In the genomic region with DNA sequence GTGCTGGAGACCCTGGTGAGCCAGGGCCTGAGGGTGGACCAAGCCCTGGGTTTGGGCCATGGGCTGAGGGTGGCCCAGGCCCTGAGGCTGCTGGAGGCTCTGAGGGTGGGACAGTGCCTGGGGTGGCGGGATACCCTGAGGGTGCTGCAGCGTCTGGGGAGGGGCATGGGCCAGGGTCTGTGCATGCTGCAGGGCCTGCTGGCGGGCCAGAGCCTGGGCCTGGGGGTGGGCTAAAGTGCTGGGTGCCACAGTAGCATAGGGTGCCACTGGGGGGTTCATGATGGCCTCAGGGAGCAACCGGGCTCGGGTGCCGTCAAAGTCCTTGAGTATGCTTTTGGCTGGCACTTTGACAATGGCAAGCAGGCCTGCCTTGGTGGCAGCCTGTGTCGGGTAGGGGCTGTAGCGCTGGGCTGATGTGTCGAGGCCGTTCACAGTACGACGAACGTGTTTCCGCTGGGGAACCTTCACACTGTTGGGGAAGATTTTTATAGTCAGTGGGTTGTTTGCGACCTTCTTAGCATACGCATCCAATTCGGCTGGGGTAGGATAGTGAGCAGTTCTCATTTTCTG, we compare ENCODE assay signal across 26 cellular contexts. TPM values are rescaled to one million over a fixed set of nuclear protein-coding genes. Genes with fewer than 3 reads are reported as not detected.
DNase-seq lines count a peak whose midpoint lies in the region; ATAC-seq, FAIRE-seq and TF ChIP-seq lines count a peak whose summit lies in the region.
"Had no signal": no experiment of that assay in that cellular context is flagged by ENCODE, and none has a peak within 500 bp of the region (broad histone marks: within the 10 kb centered on the region; RNA-seq: fewer than 3 reads in every experiment).

No MANE protein-coding gene starts in this region.

- H3K9me2 ChIP-seq in GM23338 (ENCODE audit: insufficient read depth): no peaks in the 10 kb centered on the region
- H3K9me2 ChIP-seq: SK-N-SH had no signal

- POLR2A ChIA-PET in WTC11 (lab: Charles Lee): no interaction called here

- H3K36me3 ChIP-seq in GM23338 (ENCODE audit: insufficient read depth): peaks cover 5% of the 10 kb centered on the region; the same call in 1 of the 2 replicates
- H3K36me3 ChIP-seq in kidney (ENCODE audit: control insufficient read depth in 1 of 2, insufficient read depth in 2 of 2, low read length in 2 of 2): peaks cover 18 to 24% of the 10 kb centered on the region in 2 donors

- peaks cover 52% of the 10 kb centered on the region for H3K4me1 ChIP-seq in GM23338 (ENCODE audit: insufficient read depth)
- H3K4me1 ChIP-seq in kidney (ENCODE audit: control insufficient read depth in 1 of 2, insufficient read depth in 1 of 2, low read depth in 1 of 2, low read length in 2 of 2): peaks cover 0 to 5% of the 10 kb centered on the region in 2 donors

- H3K4me3 ChIP-seq in GM23338 (no peak overlapping the region), kidney (ENCODE audit: low read length in 2 of 2) (no peak overlapping the region)
- H3K4me3 ChIP-seq: BLaER1 treated with 17β-estradiol and CSF1 and Interleukin-3, amounts not matched to agents 10 nM and 100 nM; gastroesophageal sphincter; upper lobe of left lung had no signal

- H3K4me3 Mint-ChIP-seq in GM23338: no peak overlapping the region
- H3K4me3 Mint-ChIP-seq in WTC11: no peak overlapping the region
- H3K4me3 Mint-ChIP-seq: activated CD4-positive, alpha-beta T cell treated with anti-CD3 and anti-CD28 coated beads for 36 hours; activated naive CD4-positive, alpha-beta T cell treated with anti-CD3 and anti-CD28 coated beads, Interleukin-2, amount 10 ng/mL, durations not matched to agents 7 days and 5 days; naive thymus-derived CD4-positive, alpha-beta T cell had no signal

- no peaks in the 10 kb centered on the region; the same call in 2 of the 3 replicates for H3K9me3 Mint-ChIP-seq in GM23338
- no peaks in the 10 kb centered on the region for H3K9me3 Mint-ChIP-seq in WTC11
- H3K9me3 Mint-ChIP-seq: activated naive CD4-positive, alpha-beta T cell treated with anti-CD3 and anti-CD28 coated beads, Interleukin-2, amount 10 ng/mL, durations not matched to agents 7 days and 5 days; naive thymus-derived CD4-positive, alpha-beta T cell had no signal

- H3K27me3 ChIP-seq in GM23338 (ENCODE audit: insufficient read depth): no peaks in the 10 kb centered on the region
- H3K27me3 ChIP-seq: BLaER1 treated with 17β-estradiol and CSF1 and Interleukin-3, amounts not matched to agents 10 nM and 100 nM; gastroesophageal sphincter; upper lobe of left lung had no signal

- peak overlapping the region; percentile 50; the same call in 1 of the 2 replicates for H3K4me2 ChIP-seq in GM23338
- H3K4me2 ChIP-seq: BLaER1 treated with 17β-estradiol and CSF1 and Interleukin-3, amounts not matched to agents 10 nM and 100 nM; SK-N-SH had no signal

- peaks cover 6% of the 10 kb centered on the region; the same call in 1 of the 2 replicates for H4K20me1 ChIP-seq in GM23338 (replicated peaks; ENCODE audit: insufficient read depth)

- H3K9me3 ChIP-seq in kidney (ENCODE audit: control insufficient read depth in 1 of 2, low read length in 2 of 2): no peaks in the 10 kb centered on the region
- H3K9me3 ChIP-seq: BLaER1 treated with 17β-estradiol and CSF1 and Interleukin-3, amounts not matched to agents 10 nM and 100 nM; gastroesophageal sphincter; SK-N-SH; upper lobe of left lung had no signal

- H3K27ac ChIP-seq in GM23338 (ENCODE audit: low read depth) (peak overlapping the region; percentile 98), kidney (ENCODE audit: low read depth in 2 of 2, low read length in 2 of 2) (no peak overlapping the region)
- H3K27ac ChIP-seq: BLaER1 treated with 17β-estradiol and CSF1 and Interleukin-3, amounts not matched to agents 10 nM and 100 nM; gastroesophageal sphincter had no signal

- intact Hi-C loops in kidney (cut with DNase I): no loop called here
- intact Hi-C loops in sciatic nerve (cut with DNase I): no loop called here

- peaks cover 67% of the 10 kb centered on the region for H3K4me1 Mint-ChIP-seq in GM23338
- H3K4me1 Mint-ChIP-seq in WTC11: peaks cover 74% of the 10 kb centered on the region

- CTCF ChIA-PET in WTC11 (lab: Charles Lee): interaction anchor here (1.5 to 6.5 kb wide), 4 partner anchors 8 to 103 kb away, joined by 3 to 147 read pairs (median 62); partner anchors contain the start of genes NEK8 and TLCD1

- no peak for FAIRE-seq in kidney (lab: Jason Lieb, UNC)

- TF ChIP-seq CTCF in GM23338 (conservative IDR thresholded peaks at IDR 0.05; ENCODE audit: low read depth in 2 of 2) (no peak), WTC11 (IDR thresholded peaks at IDR 0.05) (no peak), kidney (IDR thresholded peaks at IDR 0.05; ENCODE audit: borderline replicate concordance, extremely low read depth, insufficient read depth) (no peak)

- H3K79me2 ChIP-seq in GM23338 (replicated peaks; ENCODE audit: insufficient read depth): peaks cover 19% of the 10 kb centered on the region

- no peak overlapping the region for H2AFZ ChIP-seq in GM23338

- H3F3A ChIP-seq in GM23338 (replicated peaks; ENCODE audit: low read depth): peaks cover 55% of the 10 kb centered on the region

- H3K9ac ChIP-seq in kidney (ENCODE audit: low read length in 2 of 2): no peak overlapping the region
- H3K9ac ChIP-seq: BLaER1 treated with 17β-estradiol and CSF1 and Interleukin-3, amounts not matched to agents 10 nM and 100 nM; SK-N-SH had no signal

- DNase-seq in GM23338 (ENCODE audit: low spot score): no peak
- no peak for DNase-seq in WTC11 (ENCODE audit: low spot score)
- peak; percentile 69 for DNase-seq in kidney
- DNase-seq in sciatic nerve (ENCODE audit: low spot score): no peak
- no peak for DNase-seq in NCI-H1048 (lab: John Stamatoyannopoulos, UW)
- no peak for DNase-seq in cerebellum (ENCODE audit: low spot score)
- DNase-seq: activated CD4-positive, alpha-beta T cell treated with anti-CD3 and anti-CD28 coated beads for 36 hours; activated naive CD4-positive, alpha-beta T cell treated with anti-CD3 and anti-CD28 coated beads, Interleukin-2, amount 10 ng/mL, durations not matched to agents 7 days and 5 days; activated T-cell treated with anti-CD3 and anti-CD28 coated beads, Interleukin-2, amount 50 U/mL, for 1 hour; anterior cingulate cortex; DMS79; GF-D8; HCEC 1CT; hippocampal formation; left ventricle myocardium superior; midbrain; naive thymus-derived CD4-positive, alpha-beta T cell; NCI-H1436; retina; SK-N-SH; stimulated activated CD4-positive, alpha-beta T cell treated with anti-CD3 and anti-CD28 coated beads, Interleukin-2, amount 100 ng/mL, for 48 hours; T-helper 2 cell had no signal

- H3K27me3 Mint-ChIP-seq in GM23338 (ENCODE audit: insufficient read depth, low read depth, poor library complexity) (peaks cover 32% of the 10 kb centered on the region), WTC11 (ENCODE audit: low read depth) (no peaks in the 10 kb centered on the region)
- H3K27me3 Mint-ChIP-seq: activated CD4-positive, alpha-beta T cell treated with anti-CD3 and anti-CD28 coated beads for 36 hours; activated naive CD4-positive, alpha-beta T cell treated with anti-CD3 and anti-CD28 coated beads, Interleukin-2, amount 10 ng/mL, durations not matched to agents 7 days and 5 days; naive thymus-derived CD4-positive, alpha-beta T cell had no signal

- H3K27ac Mint-ChIP-seq in GM23338 (peak overlapping the region; percentile 91), WTC11 (peak overlapping the region; percentile 96)
- H3K27ac Mint-ChIP-seq: activated CD4-positive, alpha-beta T cell treated with anti-CD3 and anti-CD28 coated beads for 36 hours; activated naive CD4-positive, alpha-beta T cell treated with anti-CD3 and anti-CD28 coated beads, Interleukin-2, amount 10 ng/mL, durations not matched to agents 7 days and 5 days had no signal

- H3K36me3 Mint-ChIP-seq in GM23338 (ENCODE audit: low read depth): peaks cover 57% of the 10 kb centered on the region
- H3K36me3 Mint-ChIP-seq in WTC11: peaks cover 38% of the 10 kb centered on the region

- ATAC-seq in GM23338 (no peak), WTC11 (no peak), sciatic nerve (peak; percentile 23), HG03442 (IDR thresholded peaks at IDR 0.05; ENCODE audit: unreplicated experiment) (no peak)
- ATAC-seq: activated CD4-positive, alpha-beta T cell treated with anti-CD3 and anti-CD28 coated beads for 36 hours; gastroesophageal sphincter; left ventricle myocardium superior; naive thymus-derived CD4-positive, alpha-beta T cell had no signal

TF ChIP-seq in GM23338, 12 proteins besides CTCF, POLR2A, EP300 and RAD21 (continues in another document):
- no peak for TF ChIP-seq STAT1 (IDR thresholded peaks at IDR 0.05; ENCODE audit: unreplicated experiment)

RNA-seq across cellular contexts. Expression of gene TRAF4, which starts 15.6 kb away (rescaled TPM):
- total RNA-seq in GM23338 (2014; rRNA removed; shearing (Covaris generic)): 117 and 152 TPM in 2 replicates
- 59.0 and 63.5 TPM in 2 replicates for polyA plus RNA-seq in GM23338 (2016; fragmentation: Nextera tagmentation; extraction: Ambion mirVana)
- total RNA-seq in WTC11 (2021): 192 to 268 TPM (median 192 TPM) in 3 replicates
- 118 TPM for total RNA-seq in kidney
- polyA plus RNA-seq in kidney (ENCODE audit: insufficient read depth, low read depth, low replicate concordance): 53.4 TPM
- total RNA-seq in sciatic nerve: 39.2 TPM
- total RNA-seq in cerebellum: 32.8 TPM

RNA-seq across cellular contexts. Expression of gene NEK8, which starts 30.8 kb away (rescaled TPM):
- 13.2 and 14.9 TPM in 2 replicates for total RNA-seq in GM23338 (2014; rRNA removed; shearing (Covaris generic))
- polyA plus RNA-seq in GM23338 (2016; fragmentation: Nextera tagmentation; extraction: Ambion mirVana) (8.9 and 10.0 TPM in 2 replicates), kidney (ENCODE audit: insufficient read depth, low read depth, low replicate concordance) (4.7 TPM)
- total RNA-seq in WTC11 (2021) (17.9 to 25.0 TPM (median 18.6 TPM) in 3 replicates), kidney (20.6 TPM), sciatic nerve (3.4 TPM), cerebellum (2.2 TPM)

RNA-seq across cellular contexts. Expression of gene TLCD1, which starts 33.3 kb away (rescaled TPM):
- 16.9 and 26.5 TPM in 2 replicates for total RNA-seq in GM23338 (2014; rRNA removed; shearing (Covaris generic))
- polyA plus RNA-seq in GM23338 (2016; fragmentation: Nextera tagmentation; extraction: Ambion mirVana) (47.0 and 47.7 TPM in 2 replicates), kidney (ENCODE audit: insufficient read depth, low read depth, low replicate concordance) (30.0 TPM)
- total RNA-seq in WTC11 (2021) (36.0 to 41.2 TPM (median 36.5 TPM) in 3 replicates), kidney (25.3 TPM), sciatic nerve (3.1 TPM), cerebellum (1.5 TPM)
- polyA plus RNA-seq: naive thymus-derived CD4-positive, alpha-beta T cell had no signal

RNA-seq across cellular contexts. Expression of gene RPL23A, which starts 39.6 kb away (rescaled TPM):
- total RNA-seq in GM23338 (2014; rRNA removed; shearing (Covaris generic)): 592 and 656 TPM in 2 replicates
- polyA plus RNA-seq in GM23338 (2016; fragmentation: Nextera tagmentation; extraction: Ambion mirVana): 1,994 and 2,198 TPM in 2 replicates
- total RNA-seq in WTC11 (2021): 1,832 to 2,055 TPM (median 2,048 TPM) in 3 replicates
- 1,188 TPM for total RNA-seq in kidney
- polyA plus RNA-seq in kidney (ENCODE audit: insufficient read depth, low read depth, low replicate concordance): 1,159 TPM
- total RNA-seq in sciatic nerve: 1,089 TPM
- 170 TPM for total RNA-seq in cerebellum

RNA-seq across cellular contexts. Expression of gene RAB34, which starts 41.7 kb away (rescaled TPM):
- 381 and 394 TPM in 2 replicates for total RNA-seq in GM23338 (2014; rRNA removed; shearing (Covaris generic))
- polyA plus RNA-seq in GM23338 (2016; fragmentation: Nextera tagmentation; extraction: Ambion mirVana): 174 and 184 TPM in 2 replicates
- 153 to 181 TPM (median 162 TPM) in 3 replicates for total RNA-seq in WTC11 (2021)
- total RNA-seq in kidney: 119 TPM
- polyA plus RNA-seq in kidney (ENCODE audit: insufficient read depth, low read depth, low replicate concordance): 128 TPM
- total RNA-seq in sciatic nerve: 81.3 TPM
- total RNA-seq in cerebellum: 17.4 TPM
